Comparison of ENCODE assay signal across 2 cellular contexts in the genomic region with DNA sequence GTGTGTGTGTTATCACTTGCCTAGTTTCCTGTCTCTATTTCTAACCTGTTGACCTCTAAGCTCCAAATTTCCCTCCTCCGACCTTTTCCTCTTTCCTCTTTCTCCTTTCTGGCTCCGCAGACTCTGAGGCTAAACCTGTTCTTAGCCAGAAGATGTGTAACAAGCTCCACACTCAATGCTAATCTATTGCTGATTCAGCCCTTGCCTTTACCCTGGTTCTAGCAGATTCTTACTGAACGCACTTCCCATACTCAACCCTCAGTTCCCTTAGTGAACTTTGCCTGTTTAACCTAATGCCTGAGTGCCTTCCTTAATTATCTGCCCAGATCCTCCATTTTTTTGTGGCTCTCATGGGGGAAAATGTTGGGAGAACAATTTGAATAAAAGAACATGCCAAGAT.
TF ChIP-seq lines count a peak whose summit lies in the region.

No MANE protein-coding gene starts in this region.

TF ChIP-seq in GM23338, 12 proteins besides CTCF, POLR2A, EP300 and RAD21:
- no peak for TF ChIP-seq JUNB (IDR thresholded peaks at IDR 0.05; ENCODE audit: unreplicated experiment)
- TF ChIP-seq ZNF114 (CRISPR knock-in tag; IDR thresholded peaks at IDR 0.05): no peak
- TF ChIP-seq POLR2AphosphoS5 (IDR thresholded peaks at IDR 0.05; ENCODE audit: low read depth): no peak
- TF ChIP-seq CREB1 (CRISPR knock-in tag; IDR thresholded peaks at IDR 0.05; ENCODE audit: low read depth): no peak
- TF ChIP-seq, protein P1, sequence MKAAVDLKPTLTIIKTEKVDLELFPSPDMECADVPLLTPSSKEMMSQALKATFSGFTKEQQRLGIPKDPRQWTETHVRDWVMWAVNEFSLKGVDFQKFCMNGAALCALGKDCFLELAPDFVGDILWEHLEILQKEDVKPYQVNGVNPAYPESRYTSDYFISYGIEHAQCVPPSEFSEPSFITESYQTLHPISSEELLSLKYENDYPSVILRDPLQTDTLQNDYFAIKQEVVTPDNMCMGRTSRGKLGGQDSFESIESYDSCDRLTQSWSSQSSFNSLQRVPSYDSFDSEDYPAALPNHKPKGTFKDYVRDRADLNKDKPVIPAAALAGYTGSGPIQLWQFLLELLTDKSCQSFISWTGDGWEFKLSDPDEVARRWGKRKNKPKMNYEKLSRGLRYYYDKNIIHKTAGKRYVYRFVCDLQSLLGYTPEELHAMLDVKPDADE (IDR thresholded peaks at IDR 0.05): no peak
- TF ChIP-seq EZH2 (IDR thresholded peaks at IDR 0.05; ENCODE audit: low read depth, unreplicated experiment): no peak

TF ChIP-seq in GM12878, 131 proteins besides CTCF, POLR2A, EP300 and RAD21:
- no peak for TF ChIP-seq TAF1 (IDR thresholded peaks at IDR 0.05; ENCODE audit: borderline replicate concordance, low read depth, low read length)
- TF ChIP-seq TBL1XR1 (IDR thresholded peaks at IDR 0.05; ENCODE audit: low read depth, low read length): no peak
- TF ChIP-seq FOXM1 (IDR thresholded peaks at IDR 0.05; ENCODE audit: low read depth, low read length): no peak
- TF ChIP-seq, protein P2, sequence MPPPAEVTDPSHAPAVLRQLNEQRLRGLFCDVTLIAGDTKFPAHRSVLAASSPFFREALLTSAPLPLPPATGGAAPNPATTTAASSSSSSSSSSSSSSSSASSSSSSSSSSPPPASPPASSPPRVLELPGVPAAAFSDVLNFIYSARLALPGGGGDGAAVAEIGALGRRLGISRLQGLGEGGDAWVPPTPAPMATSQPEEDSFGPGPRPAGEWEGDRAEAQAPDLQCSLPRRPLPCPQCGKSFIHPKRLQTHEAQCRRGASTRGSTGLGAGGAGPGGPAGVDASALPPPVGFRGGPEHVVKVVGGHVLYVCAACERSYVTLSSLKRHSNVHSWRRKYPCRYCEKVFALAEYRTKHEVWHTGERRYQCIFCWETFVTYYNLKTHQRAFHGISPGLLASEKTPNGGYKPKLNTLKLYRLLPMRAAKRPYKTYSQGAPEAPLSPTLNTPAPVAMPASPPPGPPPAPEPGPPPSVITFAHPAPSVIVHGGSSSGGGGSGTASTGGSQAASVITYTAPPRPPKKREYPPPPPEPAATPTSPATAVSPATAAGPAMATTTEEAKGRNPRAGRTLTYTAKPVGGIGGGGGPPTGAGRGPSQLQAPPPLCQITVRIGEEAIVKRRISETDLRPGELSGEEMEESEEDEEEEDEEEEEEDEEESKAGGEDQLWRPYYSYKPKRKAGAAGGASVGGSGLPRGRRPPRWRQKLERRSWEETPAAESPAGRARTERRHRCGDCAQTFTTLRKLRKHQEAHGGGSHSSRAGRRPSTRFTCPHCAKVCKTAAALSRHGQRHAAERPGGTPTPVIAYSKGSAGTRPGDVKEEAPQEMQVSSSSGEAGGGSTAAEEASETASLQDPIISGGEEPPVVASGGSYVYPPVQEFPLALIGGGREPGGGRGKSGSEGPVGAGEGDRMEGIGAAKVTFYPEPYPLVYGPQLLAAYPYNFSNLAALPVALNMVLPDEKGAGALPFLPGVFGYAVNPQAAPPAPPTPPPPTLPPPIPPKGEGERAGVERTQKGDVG (CRISPR knock-in tag; IDR thresholded peaks at IDR 0.05): no peak
- no peak for TF ChIP-seq ATF7 (IDR thresholded peaks at IDR 0.05; ENCODE audit: low read depth)
- no peak for TF ChIP-seq SP1 (IDR thresholded peaks at IDR 0.05; ENCODE audit: low read depth, low read length)
- TF ChIP-seq TCF7 (IDR thresholded peaks at IDR 0.05; ENCODE audit: borderline replicate concordance): no peak
- TF ChIP-seq, protein P3, sequence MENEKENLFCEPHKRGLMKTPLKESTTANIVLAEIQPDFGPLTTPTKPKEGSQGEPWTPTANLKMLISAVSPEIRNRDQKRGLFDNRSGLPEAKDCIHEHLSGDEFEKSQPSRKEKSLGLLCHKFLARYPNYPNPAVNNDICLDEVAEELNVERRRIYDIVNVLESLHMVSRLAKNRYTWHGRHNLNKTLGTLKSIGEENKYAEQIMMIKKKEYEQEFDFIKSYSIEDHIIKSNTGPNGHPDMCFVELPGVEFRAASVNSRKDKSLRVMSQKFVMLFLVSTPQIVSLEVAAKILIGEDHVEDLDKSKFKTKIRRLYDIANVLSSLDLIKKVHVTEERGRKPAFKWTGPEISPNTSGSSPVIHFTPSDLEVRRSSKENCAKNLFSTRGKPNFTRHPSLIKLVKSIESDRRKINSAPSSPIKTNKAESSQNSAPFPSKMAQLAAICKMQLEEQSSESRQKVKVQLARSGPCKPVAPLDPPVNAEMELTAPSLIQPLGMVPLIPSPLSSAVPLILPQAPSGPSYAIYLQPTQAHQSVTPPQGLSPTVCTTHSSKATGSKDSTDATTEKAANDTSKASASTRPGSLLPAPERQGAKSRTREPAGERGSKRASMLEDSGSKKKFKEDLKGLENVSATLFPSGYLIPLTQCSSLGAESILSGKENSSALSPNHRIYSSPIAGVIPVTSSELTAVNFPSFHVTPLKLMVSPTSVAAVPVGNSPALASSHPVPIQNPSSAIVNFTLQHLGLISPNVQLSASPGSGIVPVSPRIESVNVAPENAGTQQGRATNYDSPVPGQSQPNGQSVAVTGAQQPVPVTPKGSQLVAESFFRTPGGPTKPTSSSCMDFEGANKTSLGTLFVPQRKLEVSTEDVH (IDR thresholded peaks at IDR 0.05; ENCODE audit: low read depth, partially characterized antibody): no peak
- TF ChIP-seq NR2C2 (IDR thresholded peaks at IDR 0.05; ENCODE audit: borderline replicate concordance, control insufficient read depth, insufficient read length, low read depth): no peak
